ENCODE assay signal across 22 cellular contexts in genomic region chr9:72884521-72884920, GRCh38.
"Had no signal": no experiment of that assay in that cellular context is flagged by ENCODE, and none has a peak within 500 bp of the region (broad histone marks: within the 10 kb centered on the region; RNA-seq: fewer than 3 reads in every experiment).

No MANE protein-coding gene starts in this region.

- H3K4me1 ChIP-seq: SJSA1 had no signal

- DNase-seq: IMR-90, Kasumi-1, MV-4-11, NCI-H1048, NCI-H1105, NCI-H1417, NCI-H1436 treated with DMSO at 0.1 percent for 48 hours, NCI-H1694, NCI-H187 treated with DMSO at 0.1 percent for 48 hours, NCI-H2029 treated with DMSO at 0.1 percent for 48 hours, NCI-H2171 treated with DMSO at 0.1 percent for 48 hours, NCI-H524, NCI-H69, NCI-H774, Right ventricle myocardium superior, RPMI8226, SIG-M5 had no signal

- H3K27ac ChIP-seq: KMS-11, SJSA1, SK-N-MC had no signal

- H3K9ac ChIP-seq: KMS-11 had no signal

- H3K9me3 ChIP-seq: SJSA1 had no signal

- H3K4me3 ChIP-seq: SJSA1, SK-N-MC had no signal

- FAIRE-seq: HepG2, RCC 7860 had no signal

- H3K36me3 ChIP-seq: SJSA1 had no signal

- ATAC-seq: HepG2 had no signal

- H3K27me3 ChIP-seq: SJSA1 had no signal
